ENCODE assay signal across 14 cellular contexts in the genomic region with DNA sequence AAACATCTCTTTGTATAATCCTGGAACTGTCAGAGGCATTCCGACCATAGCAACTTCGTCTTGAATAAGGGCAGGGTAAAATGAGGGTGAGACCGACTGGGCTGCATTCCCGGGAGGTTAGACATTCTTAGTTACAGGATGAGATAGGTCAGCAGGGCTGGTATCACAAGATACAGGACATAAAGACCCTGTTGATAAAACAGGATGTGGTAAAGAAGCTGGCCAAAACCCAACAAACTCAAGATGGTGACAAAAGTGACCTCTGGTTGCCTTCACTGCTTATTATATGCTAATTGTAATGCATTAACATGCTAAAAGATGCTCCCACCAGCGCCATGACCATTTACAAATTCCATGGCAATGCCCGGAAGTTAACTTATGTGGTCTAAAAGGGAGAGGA. TPM values are rescaled to one million over a fixed set of nuclear protein-coding genes. Genes with fewer than 3 reads are reported as not detected.
A peak's percentile ranks its signal among the peaks of the same experiment; 100 is the strongest.
DNase-seq lines count a peak whose midpoint lies in the region; ATAC-seq, FAIRE-seq and TF ChIP-seq lines count a peak whose summit lies in the region.
"Had no signal": no experiment of that assay in that cellular context is flagged by ENCODE, and none has a peak within 500 bp of the region (broad histone marks: within the 10 kb centered on the region; RNA-seq: fewer than 3 reads in every experiment).

No MANE protein-coding gene starts in this region.

- H3K4me3 ChIP-seq in endothelial cell of umbilical vein (replicated peaks in 1 of 3; ENCODE audit: insufficient read depth in 1 of 3, low read depth in 1 of 3, low read length in 3 of 3), result no peak overlapping the region
- H3K4me3 ChIP-seq: colonic mucosa, mucosa of descending colon had no signal

- H3K79me2 ChIP-seq in endothelial cell of umbilical vein (ENCODE audit: control insufficient read depth, insufficient read depth, low read length), result no peaks in the 10 kb centered on the region

- H3K4me1 ChIP-seq in endothelial cell of umbilical vein (ENCODE audit: control insufficient read depth, extremely low read depth, insufficient read depth, low read length), result peaks cover 26% of the 10 kb centered on the region
- H3K4me1 ChIP-seq: colonic mucosa had no signal

- H3K36me3 ChIP-seq in endothelial cell of umbilical vein (ENCODE audit: control insufficient read depth in 2 of 2, extremely low read depth in 1 of 2, insufficient read depth in 2 of 2, low read length in 2 of 2), result no peaks in the 10 kb centered on the region
- H3K36me3 ChIP-seq: colonic mucosa had no signal

- intact Hi-C loops in endothelial cell of umbilical vein (cut with micrococcal nuclease), result loop anchor here (1.0 to 2.0 kb wide), 2 partner anchors 54 to 79 kb away; no protein-coding TSS in a partner anchor

- H3K27ac ChIP-seq in endothelial cell of umbilical vein (ENCODE audit: insufficient read depth, low read depth, low read length), result peak overlapping the region; percentile 28
- H3K27ac ChIP-seq: colonic mucosa had no signal

- peak; percentile 86 for DNase-seq in EL
- peak; percentile 90 for DNase-seq in RCC 7860 (ENCODE audit: low spot score)
- DNase-seq in endothelial cell of umbilical vein (ENCODE audit: low read depth, low spot score), result peak; percentile 90
- peak; percentile 59 for DNase-seq in myocyte (ENCODE audit: low read depth)
- DNase-seq in inferior parietal cortex (ENCODE audit: extremely low spot score), result no peak
- no peak for DNase-seq in SKM-1 (lab: John Stamatoyannopoulos, UW; ENCODE audit: unreplicated experiment)
- DNase-seq: activated CD4-positive, alpha-beta T cell treated with anti-CD3 and anti-CD28 coated beads, Interleukin-2, amount 50 U/mL, for 1 hour; activated effector memory CD4-positive, alpha-beta T cell treated with Interleukin-2 at 50 U/mL for 16 hours; colonic mucosa; mucosa of descending colon; NCI-H446; small intestine had no signal

- no peak overlapping the region for H3K9ac ChIP-seq in endothelial cell of umbilical vein (replicated peaks; ENCODE audit: extremely low read depth, insufficient read depth, low read length)

- CTCF ChIA-PET in endothelial cell of umbilical vein (lab: Charles Lee), result no interaction called here

- no peak for TF ChIP-seq CTCF in endothelial cell of umbilical vein (IDR thresholded peaks at IDR 0.05; ENCODE audit: extremely low read depth in 1 of 2, insufficient read depth in 1 of 2, low read depth in 1 of 2, low read length in 2 of 2)

- H2AFZ ChIP-seq in endothelial cell of umbilical vein (ENCODE audit: low read depth, low read length), result no peak overlapping the region

- ATAC-seq in GM19395 (IDR thresholded peaks at IDR 0.05; ENCODE audit: unreplicated experiment) (no peak), GM21529 (IDR thresholded peaks at IDR 0.05; ENCODE audit: unreplicated experiment) (no peak)
- ATAC-seq: mucosa of descending colon had no signal

- BruUV-seq in endothelial cell of umbilical vein (replicated peaks; lab: Mats Ljungman, UMichigan), result no TSS peak

- dilution Hi-C loops in endothelial cell of umbilical vein (cut with MboI; ENCODE audit: extremely low pct_ligation_motif_present, low sequenced_read_pairs), result no loop called here

- no peaks in the 10 kb centered on the region for H4K20me1 ChIP-seq in endothelial cell of umbilical vein (replicated peaks; ENCODE audit: control insufficient read depth, extremely low read depth, insufficient read depth, low read length)

- no peak for TF ChIP-seq POLR2A in endothelial cell of umbilical vein (IDR thresholded peaks at IDR 0.05; ENCODE audit: low read depth, low read length)

- peak overlapping the region; percentile 12 for H3K4me2 ChIP-seq in endothelial cell of umbilical vein (ENCODE audit: insufficient read depth, low read length)

- FAIRE-seq in RCC 7860 (lab: Jason Lieb, UNC) (peak; percentile 58), endothelial cell of umbilical vein (lab: Jason Lieb, UNC) (peak; percentile 89)
- FAIRE-seq: small intestine had no signal

- no peaks in the 10 kb centered on the region for H3K9me3 ChIP-seq in endothelial cell of umbilical vein (replicated peaks; ENCODE audit: control insufficient read depth, insufficient read depth, low read length)
- H3K9me3 ChIP-seq: colonic mucosa, mucosa of descending colon had no signal

- H3K9me1 ChIP-seq in endothelial cell of umbilical vein (replicated peaks; ENCODE audit: control insufficient read depth, extremely low read depth, insufficient read depth, low read length), result no peaks in the 10 kb centered on the region

- H3K27me3 ChIP-seq in endothelial cell of umbilical vein (ENCODE audit: control insufficient read depth in 2 of 2, insufficient read depth in 2 of 2, low read length in 2 of 2), result no peaks in the 10 kb centered on the region
- H3K27me3 ChIP-seq: colonic mucosa had no signal

- POLR2A ChIA-PET in endothelial cell of umbilical vein (lab: Charles Lee), result no interaction called here

TF ChIP-seq in endothelial cell of umbilical vein, 7 proteins besides CTCF, POLR2A, EP300 and RAD21:
- TF ChIP-seq GATA2 (IDR thresholded peaks at IDR 0.05; ENCODE audit: insufficient read depth, insufficient read length, low read depth, low read length) (peak; percentile 94), EZH2 (IDR thresholded peaks at IDR 0.05; ENCODE audit: borderline replicate concordance, low read depth, low read length, severe bottlenecking) (no peak), POLR2AphosphoS5 (IDR thresholded peaks at IDR 0.05; ENCODE audit: insufficient read depth, low read depth, low read length) (peak; percentile 91), FOS (IDR thresholded peaks at IDR 0.05; ENCODE audit: borderline replicate concordance, insufficient read depth, low read length) (peak; percentile 73), JUN (IDR thresholded peaks at IDR 0.05; ENCODE audit: borderline replicate concordance, insufficient read depth, insufficient read length, low read depth) (peak; percentile 79), MYC (IDR thresholded peaks at IDR 0.05; ENCODE audit: low read depth, low read length) (no peak)
- TF ChIP-seq, protein P1, sequence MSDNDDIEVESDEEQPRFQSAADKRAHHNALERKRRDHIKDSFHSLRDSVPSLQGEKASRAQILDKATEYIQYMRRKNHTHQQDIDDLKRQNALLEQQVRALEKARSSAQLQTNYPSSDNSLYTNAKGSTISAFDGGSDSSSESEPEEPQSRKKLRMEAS (IDR thresholded peaks at IDR 0.05; ENCODE audit: insufficient read depth, insufficient read length), result no peak

RNA-seq across cellular contexts. Expression of a gene that starts 27.7 kb away (rescaled TPM):
- 75.6 and 76.5 TPM in 2 replicates for total RNA-seq in endothelial cell of umbilical vein
- polyA plus RNA-seq in endothelial cell of umbilical vein, result 23.2 and 32.9 TPM in 2 replicates
- 28.8 and 30.4 TPM in 2 replicates for polyA plus RNA-seq in endothelial cell of umbilical vein (2011; cell fraction: cytosol; rRNA removed)
- polyA plus RNA-seq in endothelial cell of umbilical vein (2011; cell fraction: nucleus; rRNA removed), result 49.5 and 54.3 TPM in 2 replicates
- polyA plus RNA-seq in endothelial cell of umbilical vein (2012), result 57.3 and 67.5 TPM in 2 replicates
- 99.8 and 107 TPM in 2 replicates for polyA minus RNA-seq in endothelial cell of umbilical vein
- 27.8 TPM for polyA minus RNA-seq in endothelial cell of umbilical vein (2011; cell fraction: cytosol; rRNA and poly(A)+ RNA removed)
- 148 and 189 TPM in 2 replicates for polyA minus RNA-seq in endothelial cell of umbilical vein (2011; cell fraction: nucleus; rRNA and poly(A)+ RNA removed)
- total RNA-seq in myocyte, result 34.9 and 61.2 TPM in 2 replicates
- polyA plus RNA-seq in myocyte (2012), result 12.3 TPM

Comparison
In these comparisons a context has a peak if more than half of its experiments do, and no peak if none do; other contexts are left out.
1. DNase-seq: peak in EL (single experiment), RCC 7860 (single experiment), endothelial cell of umbilical vein (single experiment) and myocyte (single experiment); none in inferior parietal cortex (single experiment) and SKM-1 (single experiment).